19 cellular contexts compared by ENCODE assay signal in the genomic region with DNA sequence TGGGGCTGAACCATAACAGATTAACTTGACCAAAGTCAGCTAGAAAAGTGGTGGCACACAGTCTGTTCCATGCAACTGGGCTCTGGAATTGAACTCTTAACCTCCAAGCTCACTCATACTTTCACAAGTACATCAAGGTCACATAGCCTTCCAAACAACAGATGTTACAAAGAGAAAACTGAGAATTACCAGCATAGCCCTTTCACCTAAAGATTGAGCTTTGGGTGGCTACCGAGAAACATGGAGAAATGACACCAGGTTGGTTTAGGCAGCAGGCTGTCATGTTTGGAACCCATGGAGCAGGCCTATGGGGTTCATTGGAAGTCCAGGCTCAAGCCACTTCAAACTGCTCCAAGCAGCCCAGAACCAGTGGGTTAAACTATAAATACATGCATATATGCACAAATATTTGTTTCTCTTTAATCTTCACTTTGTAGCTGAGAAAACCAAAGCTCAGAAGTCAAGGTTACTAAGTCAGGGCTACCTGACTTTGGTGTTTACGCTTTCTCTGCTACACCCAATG. TPM values are rescaled to one million over a fixed set of nuclear protein-coding genes. Genes with fewer than 3 reads are reported as not detected.
DNase-seq lines count a peak whose midpoint lies in the region; ATAC-seq, FAIRE-seq and TF ChIP-seq lines count a peak whose summit lies in the region.
"Had no signal": no experiment of that assay in that cellular context is flagged by ENCODE, and none has a peak within 500 bp of the region (broad histone marks: within the 10 kb centered on the region; RNA-seq: fewer than 3 reads in every experiment).

No MANE protein-coding gene starts in this region.

- no peaks in the 10 kb centered on the region for H3K9me3 Mint-ChIP-seq in Caco-2 (ENCODE audit: unreplicated experiment)
- H3K9me3 Mint-ChIP-seq: CD4-positive, CD25-positive, alpha-beta regulatory T cell; stimulated activated effector memory CD8-positive, alpha-beta T cell treated with anti-CD3 and anti-CD28 coated beads, Interleukin-12 subunit alpha, Interleukin-12 subunit beta, amount 100 ng/mL, for 72 hours had no signal

- H3K9me3 ChIP-seq in Caco-2 (no peaks in the 10 kb centered on the region), HUES48 (ENCODE audit: control insufficient read depth, insufficient read depth, low read length) (no peaks in the 10 kb centered on the region), RWPE2 (ENCODE audit: severe bottlenecking) (no peaks in the 10 kb centered on the region), endothelial cell of umbilical vein (replicated peaks; ENCODE audit: control insufficient read depth, insufficient read depth, low read length) (no peaks in the 10 kb centered on the region)
- H3K9me3 ChIP-seq: suprapubic skin had no signal

- intact Hi-C loops in Caco-2 (cut with micrococcal nuclease; ENCODE audit: unreplicated experiment), result loop anchor here (5.0 kb wide), 1 partner anchor 174 kb away; a partner anchor contains a TSS
- intact Hi-C loops in endothelial cell of umbilical vein (cut with micrococcal nuclease), result loop anchor here (5.0 kb wide), 1 partner anchor 59 kb away; no protein-coding TSS in a partner anchor
- intact Hi-C loops in Right ventricle myocardium superior (cut with DNase I), result no loop called here

- no peaks in the 10 kb centered on the region for H3K9me1 ChIP-seq in endothelial cell of umbilical vein (replicated peaks; ENCODE audit: control insufficient read depth, extremely low read depth, insufficient read depth, low read length)

- POLR2A ChIA-PET in Caco-2 (lab: Charles Lee) (interaction anchor here (0.6 to 1.0 kb wide), 5 partner anchors 59 to 187 kb away, joined by 3 to 10 read pairs (median 3); a partner anchor contains a TSS), endothelial cell of umbilical vein (lab: Charles Lee) (interaction anchor here (0.5 kb wide), 1 partner anchor 184 kb away, joined by 3 read pairs; no protein-coding TSS in a partner anchor)

- no peaks in the 10 kb centered on the region for H3K27me3 ChIP-seq in Caco-2 (replicated peaks; ENCODE audit: control insufficient read depth, insufficient read depth, low read length)
- H3K27me3 ChIP-seq in HUES48 (ENCODE audit: control insufficient read depth, insufficient read depth, low read length), result no peaks in the 10 kb centered on the region
- no peaks in the 10 kb centered on the region for H3K27me3 ChIP-seq in RWPE2 (ENCODE audit: insufficient read depth, poor library complexity, severe bottlenecking)
- no peaks in the 10 kb centered on the region for H3K27me3 ChIP-seq in endothelial cell of umbilical vein (ENCODE audit: control insufficient read depth in 2 of 2, insufficient read depth in 2 of 2, low read length in 2 of 2)
- H3K27me3 ChIP-seq: suprapubic skin had no signal

- H3K27ac ChIP-seq in HUES48 (ENCODE audit: low read depth, low read length) (peak overlapping the region; percentile 43), RWPE2 (ENCODE audit: poor library complexity, severe bottlenecking) (peak overlapping the region; percentile 76), endothelial cell of umbilical vein (ENCODE audit: insufficient read depth, low read depth, low read length) (peak overlapping the region; percentile 53)
- H3K27ac ChIP-seq: GM23248, suprapubic skin had no signal

- peak overlapping the region; percentile 30 for H3K27ac Mint-ChIP-seq in Caco-2 (ENCODE audit: unreplicated experiment)
- H3K27ac Mint-ChIP-seq: activated CD8-positive, alpha-beta T cell treated with anti-CD3 and anti-CD28 coated beads, Interleukin-2, amount 10 ng/mL, durations not matched to agents 7 days and 5 days; CD4-positive, CD25-positive, alpha-beta regulatory T cell; naive thymus-derived CD4-positive, alpha-beta T cell; stimulated activated effector memory CD8-positive, alpha-beta T cell treated with anti-CD3 and anti-CD28 coated beads, Interleukin-12 subunit alpha, Interleukin-12 subunit beta, amount 100 ng/mL, for 72 hours had no signal

- H3K4me3 ChIP-seq in Caco-2 (ENCODE audit: low read depth, low read length) (no peak overlapping the region), HUES48 (ENCODE audit: low read depth, low read length) (no peak overlapping the region), RWPE2 (ENCODE audit: severe bottlenecking) (no peak overlapping the region), endothelial cell of umbilical vein (replicated peaks in 1 of 3; ENCODE audit: insufficient read depth in 1 of 3, low read depth in 1 of 3, low read length in 3 of 3) (no peak overlapping the region)
- H3K4me3 ChIP-seq: suprapubic skin had no signal

- H3K4me1 ChIP-seq in Caco-2 (peaks cover 20% of the 10 kb centered on the region), HUES48 (ENCODE audit: control insufficient read depth, insufficient read depth, low read length) (no peaks in the 10 kb centered on the region; the same call in 1 of the 2 replicates), RWPE2 (ENCODE audit: insufficient read depth, poor library complexity, severe bottlenecking) (peaks cover 17% of the 10 kb centered on the region), endothelial cell of umbilical vein (ENCODE audit: control insufficient read depth, extremely low read depth, insufficient read depth, low read length) (peaks cover 44% of the 10 kb centered on the region)
- H3K4me1 ChIP-seq: suprapubic skin had no signal

- no peaks in the 10 kb centered on the region for H4K20me1 ChIP-seq in endothelial cell of umbilical vein (replicated peaks; ENCODE audit: control insufficient read depth, extremely low read depth, insufficient read depth, low read length)

- peaks cover 51% of the 10 kb centered on the region for H3K36me3 Mint-ChIP-seq in Caco-2 (ENCODE audit: insufficient read depth, unreplicated experiment)
- H3K36me3 Mint-ChIP-seq: CD4-positive, CD25-positive, alpha-beta regulatory T cell; naive thymus-derived CD4-positive, alpha-beta T cell; stimulated activated effector memory CD8-positive, alpha-beta T cell treated with anti-CD3 and anti-CD28 coated beads, Interleukin-12 subunit alpha, Interleukin-12 subunit beta, amount 100 ng/mL, for 72 hours had no signal

- H3K9ac ChIP-seq in HUES48 (ENCODE audit: low read depth, low read length), result no peak overlapping the region
- no peak overlapping the region for H3K9ac ChIP-seq in endothelial cell of umbilical vein (replicated peaks; ENCODE audit: extremely low read depth, insufficient read depth, low read length)
- H3K9ac ChIP-seq: GM23248 had no signal

- DNase-seq in Caco-2, result no peak
- DNase-seq in RWPE2 (ENCODE audit: low spot score), result no peak
- DNase-seq in endothelial cell of umbilical vein (ENCODE audit: low read depth, low spot score), result no peak
- DNase-seq in Right ventricle myocardium superior, result no peak
- DNase-seq: activated CD4-positive, alpha-beta T cell treated with anti-CD3 and anti-CD28 coated beads for 1 hour; activated CD8-positive, alpha-beta T cell treated with anti-CD3 and anti-CD28 coated beads, Interleukin-2, amount 10 ng/mL, durations not matched to agents 7 days and 5 days; activated gamma-delta T cell; effector CD4-positive, alpha-beta T cell; hippocampal formation; NCI-H1092; SHP77 treated with DMSO at 0.1 percent for 48 hours had no signal

- TF ChIP-seq POLR2A in endothelial cell of umbilical vein (IDR thresholded peaks at IDR 0.05; ENCODE audit: low read depth, low read length), result no peak

- peaks cover 48% of the 10 kb centered on the region for H3K79me2 ChIP-seq in endothelial cell of umbilical vein (ENCODE audit: control insufficient read depth, insufficient read depth, low read length)

- dilution Hi-C loops in endothelial cell of umbilical vein (cut with MboI; ENCODE audit: extremely low pct_ligation_motif_present, low sequenced_read_pairs), result no loop called here

- H3K4me2 ChIP-seq in endothelial cell of umbilical vein (ENCODE audit: insufficient read depth, low read length), result peak overlapping the region; percentile 40

- no peak overlapping the region for H3K4me3 Mint-ChIP-seq in Caco-2 (ENCODE audit: unreplicated experiment)
- H3K4me3 Mint-ChIP-seq: activated CD8-positive, alpha-beta T cell treated with anti-CD3 and anti-CD28 coated beads, Interleukin-2, amount 10 ng/mL, durations not matched to agents 7 days and 5 days; CD4-positive, CD25-positive, alpha-beta regulatory T cell had no signal

- no peaks in the 10 kb centered on the region for H3K27me3 Mint-ChIP-seq in Caco-2 (ENCODE audit: insufficient read depth, unreplicated experiment)

- no peak for FAIRE-seq in endothelial cell of umbilical vein (lab: Jason Lieb, UNC)

- H2AFZ ChIP-seq in endothelial cell of umbilical vein (ENCODE audit: low read depth, low read length), result no peak overlapping the region
- H2AFZ ChIP-seq: GM23248 had no signal

- H3K36me3 ChIP-seq in Caco-2 (ENCODE audit: control insufficient read depth, insufficient read depth, low read length) (no peaks in the 10 kb centered on the region), HUES48 (ENCODE audit: control insufficient read depth, insufficient read depth, low read length) (peaks cover 56% of the 10 kb centered on the region), RWPE2 (ENCODE audit: low read depth) (peaks cover 42% of the 10 kb centered on the region), endothelial cell of umbilical vein (ENCODE audit: control insufficient read depth in 2 of 2, extremely low read depth in 1 of 2, insufficient read depth in 2 of 2, low read length in 2 of 2) (peaks cover 0 to 2% of the 10 kb centered on the region in 2 experiments)
- H3K36me3 ChIP-seq: suprapubic skin had no signal

- CTCF ChIA-PET in Caco-2 (lab: Charles Lee) (interaction anchor here (0.6 to 2.0 kb wide), 19 partner anchors 12 to 355 kb away, joined by 3 to 21 read pairs (median 5); no protein-coding TSS in a partner anchor), endothelial cell of umbilical vein (lab: Charles Lee) (interaction anchor here (0.6 to 2.5 kb wide), 51 partner anchors 8 to 189 kb away, joined by 3 to 67 read pairs (median 5); a partner anchor contains a TSS)

- no TSS peak for BruUV-seq in Caco-2 (replicated peaks; lab: Mats Ljungman, UMichigan)
- no TSS peak for BruUV-seq in endothelial cell of umbilical vein (replicated peaks; lab: Mats Ljungman, UMichigan)

- peaks cover 18% of the 10 kb centered on the region for H3K4me1 Mint-ChIP-seq in Caco-2 (ENCODE audit: low read depth, unreplicated experiment)

- no peak for TF ChIP-seq CTCF in Caco-2 (IDR thresholded peaks at IDR 0.05; ENCODE audit: insufficient read depth in 1 of 2, low read depth in 1 of 2, low read length in 1 of 2, severe bottlenecking in 1 of 2, unreplicated experiment in 1 of 2)
- no peak for TF ChIP-seq CTCF in RWPE2 (IDR thresholded peaks at IDR 0.05; ENCODE audit: poor library complexity, severe bottlenecking)
- TF ChIP-seq CTCF in endothelial cell of umbilical vein (IDR thresholded peaks at IDR 0.05; ENCODE audit: extremely low read depth in 1 of 2, insufficient read depth in 1 of 2, low read depth in 1 of 2, low read length in 2 of 2), result no peak

- no peak for ATAC-seq in RWPE2 (ENCODE audit: low read depth)
- no peak for ATAC-seq in HG03521 (IDR thresholded peaks at IDR 0.05; ENCODE audit: unreplicated experiment)
- ATAC-seq in GM21381 (IDR thresholded peaks at IDR 0.05; ENCODE audit: unreplicated experiment), result no peak
- no peak for ATAC-seq in Right ventricle myocardium superior (ENCODE audit: poor library complexity)
- ATAC-seq: activated CD8-positive, alpha-beta T cell treated with anti-CD3 and anti-CD28 coated beads, Interleukin-2, amount 10 ng/mL, durations not matched to agents 7 days and 5 days; stimulated activated effector memory CD8-positive, alpha-beta T cell treated with anti-CD3 and anti-CD28 coated beads, Interleukin-12 subunit alpha, Interleukin-12 subunit beta, amount 100 ng/mL, for 72 hours had no signal

RNA-seq across cellular contexts. Expression of a gene that starts 59.1 kb away (rescaled TPM):
- total RNA-seq in Caco-2 (2022) (95.5 and 98.0 TPM in 2 replicates), endothelial cell of umbilical vein (58.4 and 62.6 TPM in 2 replicates), Right ventricle myocardium superior (112 TPM)
- 53.4 and 68.0 TPM in 2 replicates for polyA plus RNA-seq in endothelial cell of umbilical vein
- 47.7 and 57.8 TPM in 2 replicates for polyA plus RNA-seq in endothelial cell of umbilical vein (2011; cell fraction: cytosol; rRNA removed)
- 20.9 and 26.8 TPM in 2 replicates for polyA plus RNA-seq in endothelial cell of umbilical vein (2011; cell fraction: nucleus; rRNA removed)
- polyA plus RNA-seq in endothelial cell of umbilical vein (2012), result 42.5 and 45.7 TPM in 2 replicates
- 22.1 and 25.1 TPM in 2 replicates for polyA minus RNA-seq in endothelial cell of umbilical vein
- 47.5 TPM for polyA minus RNA-seq in endothelial cell of umbilical vein (2011; cell fraction: cytosol; rRNA and poly(A)+ RNA removed)
- polyA minus RNA-seq in endothelial cell of umbilical vein (2011; cell fraction: nucleus; rRNA and poly(A)+ RNA removed), result 6.4 and 7.0 TPM in 2 replicates
